ENCODE assay signal across 8 cellular contexts in the genomic region with DNA sequence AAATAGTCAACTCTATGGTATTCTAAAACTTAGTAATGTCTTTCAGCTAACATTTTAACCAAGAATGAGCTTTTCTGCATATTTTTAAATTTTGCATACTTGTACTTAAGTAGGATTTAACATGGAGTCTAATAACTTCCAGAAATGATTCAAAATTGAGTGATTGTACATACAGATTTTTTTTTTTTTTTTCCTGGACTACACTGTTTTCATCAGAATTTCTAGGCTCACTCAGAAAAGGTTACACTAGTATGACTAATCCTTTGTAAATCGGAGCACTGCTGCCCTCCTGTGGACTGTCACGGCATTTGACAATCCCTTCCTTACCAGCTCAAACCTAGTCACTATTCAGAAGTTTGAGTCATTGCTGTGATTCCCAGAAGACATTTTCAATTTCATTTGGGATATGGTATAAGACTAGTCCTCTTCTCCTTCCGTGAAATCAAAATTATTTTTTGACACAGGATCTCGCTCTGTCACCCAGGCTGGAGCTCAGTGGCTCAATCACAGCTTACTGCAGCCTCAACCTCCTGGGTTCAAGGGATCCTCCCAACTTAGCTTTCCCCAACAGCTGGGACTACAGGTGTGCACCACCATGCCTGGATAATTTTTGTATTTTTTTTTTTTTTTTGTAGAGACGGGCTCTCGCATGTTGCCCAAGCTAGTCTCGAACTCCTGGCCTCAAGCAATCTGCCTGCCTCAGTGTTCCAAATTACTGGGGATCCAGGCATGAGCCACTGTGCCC. TPM values are rescaled to one million over a fixed set of nuclear protein-coding genes. Genes with fewer than 3 reads are reported as not detected.
DNase-seq lines count a peak whose midpoint lies in the region; ATAC-seq and TF ChIP-seq lines count a peak whose summit lies in the region.

No MANE protein-coding gene starts in this region.

- DNase-seq in DMS53 treated with DMSO at 0.1 percent for 48 hours (lab: John Stamatoyannopoulos, UW; ENCODE audit: unreplicated experiment) (peak; percentile 91), GOT3 (lab: John Stamatoyannopoulos, UW) (peak; percentile 55), MG63 (peak; percentile 83), head of caudate nucleus (peak in 41 of 42 donors; percentile 73 to 96 (median 87)), posterior cingulate gyrus (peak in 9 of 10 donors; percentile 63 to 96 (median 86))
- peak; percentile 82 for DNase-seq in activated naive CD4-positive, alpha-beta T cell treated with anti-CD3 and anti-CD28 coated beads, Interleukin-2, amount 50 U/mL, for 16 hours

- H3K4me3 ChIP-seq in MG63 = no peak overlapping the region
- no peak overlapping the region for H3K4me3 ChIP-seq in urinary bladder (ENCODE audit: low read depth, low read length)

- H3K9me3 ChIP-seq in MG63 = no peaks in the 10 kb centered on the region

- WGBS in urinary bladder = 52% methylated on average over 7 of the region's 7 CpGs

- peak; percentile 96 for ATAC-seq in SK-N-SH treated with all-trans-retinoic acid at 6 μM for 48 hours

- H3K36me3 ChIP-seq in MG63 (peaks cover 6% of the 10 kb centered on the region), urinary bladder (ENCODE audit: insufficient read depth) (no peaks in the 10 kb centered on the region)

- peak overlapping the region; percentile 30 for H3K27ac ChIP-seq in urinary bladder (ENCODE audit: low read depth)

- H3K27me3 ChIP-seq in MG63 = no peaks in the 10 kb centered on the region

- intact Hi-C loops in head of caudate nucleus (cut with DNase I) = no loop called here
- intact Hi-C loops in posterior cingulate gyrus (cut with DNase I) = loop anchor here (5.0 kb wide), 1 partner anchor 45 kb away; a partner anchor contains a TSS

- H3K4me1 ChIP-seq in urinary bladder (ENCODE audit: insufficient read depth) = peaks cover 2% of the 10 kb centered on the region

TF ChIP-seq in SK-N-SH treated with all-trans-retinoic acid at 6 μM for 48 hours, 23 proteins besides CTCF, POLR2A, EP300 and RAD21:
- peak; percentile 22; the same call in 1 of the 2 replicates for TF ChIP-seq TOX (CRISPR knock-in tag; IDR thresholded peaks at IDR 0.05; ENCODE audit: borderline replicate concordance)
- TF ChIP-seq, protein P1, sequence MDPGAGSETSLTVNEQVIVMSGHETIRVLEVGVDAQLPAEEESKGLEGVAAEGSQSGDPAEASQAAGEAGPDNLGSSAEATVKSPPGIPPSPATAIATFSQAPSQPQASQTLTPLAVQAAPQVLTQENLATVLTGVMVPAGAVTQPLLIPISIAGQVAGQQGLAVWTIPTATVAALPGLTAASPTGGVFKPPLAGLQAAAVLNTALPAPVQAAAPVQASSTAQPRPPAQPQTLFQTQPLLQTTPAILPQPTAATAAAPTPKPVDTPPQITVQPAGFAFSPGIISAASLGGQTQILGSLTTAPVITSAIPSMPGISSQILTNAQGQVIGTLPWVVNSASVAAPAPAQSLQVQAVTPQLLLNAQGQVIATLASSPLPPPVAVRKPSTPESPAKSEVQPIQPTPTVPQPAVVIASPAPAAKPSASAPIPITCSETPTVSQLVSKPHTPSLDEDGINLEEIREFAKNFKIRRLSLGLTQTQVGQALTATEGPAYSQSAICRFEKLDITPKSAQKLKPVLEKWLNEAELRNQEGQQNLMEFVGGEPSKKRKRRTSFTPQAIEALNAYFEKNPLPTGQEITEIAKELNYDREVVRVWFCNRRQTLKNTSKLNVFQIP (CRISPR knock-in tag; IDR thresholded peaks at IDR 0.05; ENCODE audit: borderline replicate concordance, low read depth) = no peak

RNA-seq across cellular contexts. Expression of a gene that starts 45.5 kb away (rescaled TPM):
- total RNA-seq in MG63 (2014; rRNA removed; shearing (Covaris generic); ENCODE audit: low replicate concordance) = 86.4 and 123 TPM in 2 replicates
- total RNA-seq in urinary bladder = 314 TPM
- polyA plus RNA-seq in urinary bladder = 97.9 TPM
